ENCODE assay signal across 21 cellular contexts in genomic region chr7:29377718-29378117, GRCh38.
DNase-seq lines count a peak whose midpoint lies in the region; ATAC-seq, FAIRE-seq and TF ChIP-seq lines count a peak whose summit lies in the region.
"Had no signal": no experiment of that assay in that cellular context is flagged by ENCODE, and none has a peak within 500 bp of the region (broad histone marks: within the 10 kb centered on the region; RNA-seq: fewer than 3 reads in every experiment).

No MANE protein-coding gene starts in this region.

- DNase-seq in HT-29 (ENCODE audit: low spot score) (peak; percentile 19), NCI-H146 (lab: John Stamatoyannopoulos, UW) (peak; percentile 51), Panc1 (ENCODE audit: low read depth, low spot score) (no peak), pancreas (peak in 1 of 6 donors; percentile 29), SKM-1 (lab: John Stamatoyannopoulos, UW; ENCODE audit: unreplicated experiment) (no peak)
- DNase-seq: activated B cell treated with CpG ODN at 0.5 μM for 24 hours; activated CD4-positive, alpha-beta T cell treated with anti-CD3 and anti-CD28 coated beads, Interleukin-2, amount 10 ng/mL, durations not matched to agents 7 days and 5 days; aorta; foreskin melanocyte; heart left ventricle; IMR-90; NCI-H2171 treated with DMSO at 0.1 percent for 48 hours; NCI-H748 treated with DMSO at 0.1 percent for 48 hours; occipital lobe; SIG-M5; trophoblast cell had no signal

- CTCF ChIA-PET in Panc1 (lab: Charles Lee) = no interaction called here

- POLR2A ChIA-PET in Panc1 (lab: Charles Lee) = no interaction called here

- H3K27me3 ChIP-seq in Panc1 (ENCODE audit: control insufficient read depth, insufficient read depth, low read length) = 0 out of 2 replicates have a peak, but pooled peaks cover 6% of the 10 kb centered on the region
- H3K27me3 ChIP-seq in pancreas = no peaks in the 10 kb centered on the region
- H3K27me3 ChIP-seq: BLaER1 treated with 17β-estradiol and CSF1 and Interleukin-3, amounts not matched to agents 10 nM and 100 nM; heart left ventricle had no signal

- 15 to 17% methylated on average over 4 of the region's 4 CpGs for WGBS in pancreas, 2 donors

- H3K4me3 ChIP-seq in Panc1 (ENCODE audit: low read depth in 2 of 2, low read length in 2 of 2) (no peak overlapping the region), pancreas (no peak overlapping the region)
- H3K4me3 ChIP-seq: BLaER1 treated with 17β-estradiol and CSF1 and Interleukin-3, amounts not matched to agents 10 nM and 100 nM; heart left ventricle had no signal

- no peak for ATAC-seq in Panc1
- ATAC-seq in pancreas = peak in 3 of 4 donors; percentile 3 to 14 (median 9)
- ATAC-seq in GM21390 (IDR thresholded peaks at IDR 0.05; ENCODE audit: unreplicated experiment) = no peak
- no peak for ATAC-seq in HG03442 (IDR thresholded peaks at IDR 0.05; ENCODE audit: unreplicated experiment)
- ATAC-seq: heart left ventricle; natural killer cell treated with Interleukin-12 subunit alpha and Interleukin-12 subunit beta and Interleukin-15 and Interleukin-18, amount 100 ng/mL, for 72 hours; stimulated activated effector memory CD8-positive, alpha-beta T cell treated with anti-CD3 and anti-CD28 coated beads, Interleukin-12 subunit alpha, Interleukin-12 subunit beta, amount 100 ng/mL, for 72 hours had no signal

- no TSS peak for BruUV-seq in Panc1 (replicated peaks; lab: Mats Ljungman, UMichigan)

- H3K36me3 ChIP-seq in Panc1 (ENCODE audit: control insufficient read depth, insufficient read depth, low read length) = no peaks in the 10 kb centered on the region
- H3K36me3 ChIP-seq in pancreas = no peaks in the 10 kb centered on the region
- H3K36me3 ChIP-seq: BLaER1 treated with 17β-estradiol and CSF1 and Interleukin-3, amounts not matched to agents 10 nM and 100 nM had no signal

- intact Hi-C loops in Panc1 (cut with micrococcal nuclease; ENCODE audit: unreplicated experiment) = no loop called here
- intact Hi-C loops in pancreas (cut with DNase I) = no loop called here

- no peaks in the 10 kb centered on the region for H3K4me1 ChIP-seq in Panc1 (ENCODE audit: control insufficient read depth, insufficient read depth, low read length)
- H3K4me1 ChIP-seq in pancreas = peaks cover 22 to 27% (median 25%) of the 10 kb centered on the region in 3 donors

- in situ Hi-C loops in Panc1 (cut with HindIII; ENCODE audit: low pct_unique_long_range_greater_than_20kb, low sequenced_read_pairs) = no loop called here

- H3K9me3 ChIP-seq in Panc1 (ENCODE audit: control insufficient read depth, insufficient read depth, low read depth, low read length) (no peaks in the 10 kb centered on the region), pancreas (no peaks in the 10 kb centered on the region)
- H3K9me3 ChIP-seq: BLaER1 treated with 17β-estradiol and CSF1 and Interleukin-3, amounts not matched to agents 10 nM and 100 nM; heart left ventricle had no signal

- TF ChIP-seq CTCF in Panc1 (IDR thresholded peaks at IDR 0.05) (0 out of 2 replicates have a peak, but pooled peaks have one; percentile 5), pancreas (IDR thresholded peaks at IDR 0.05) (no peak)

- no peak for FAIRE-seq in pancreas (lab: Jason Lieb, UNC)

- no peak overlapping the region for H3K27ac ChIP-seq in Panc1 (ENCODE audit: low read length)
- H3K27ac ChIP-seq in pancreas = peak overlapping the region in 1 of 4 donors; percentile 89
- H3K27ac ChIP-seq: BLaER1 treated with 17β-estradiol and CSF1 and Interleukin-3, amounts not matched to agents 10 nM and 100 nM; heart left ventricle had no signal

Comparison
In these comparisons a context has a peak if more than half of its experiments do, and no peak if none do; other contexts are left out.
1. DNase-seq: peak in HT-29 (single experiment) and NCI-H146 (single experiment); none in Panc1 (single experiment) and SKM-1 (single experiment).
2. ATAC-seq: peak in pancreas (3 of 4); none in Panc1 (single experiment), GM21390 (single experiment) and HG03442 (single experiment).